Comparison of ENCODE assay signal across 3 cellular contexts in the genomic region with DNA sequence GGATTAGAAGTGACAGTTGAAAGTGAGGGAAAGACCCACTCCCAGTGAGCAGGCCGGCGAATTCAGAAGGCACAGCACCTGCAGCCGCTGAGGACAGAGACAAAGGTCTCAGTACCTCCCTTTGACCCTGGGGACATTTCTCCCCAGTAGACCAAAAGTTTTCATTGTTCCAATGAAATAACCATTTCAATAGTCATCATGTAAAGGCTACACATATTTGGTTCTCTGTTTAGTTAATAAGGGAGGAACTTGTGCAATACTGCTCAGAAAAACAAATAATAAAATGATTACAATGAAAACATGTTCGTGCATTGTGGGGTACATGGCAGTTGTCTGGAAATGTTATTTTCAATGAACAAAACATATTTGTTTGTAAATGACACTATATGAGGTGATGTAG.
TF ChIP-seq lines count a peak whose summit lies in the region.

No MANE protein-coding gene starts in this region.

TF ChIP-seq in WTC11, 78 proteins besides CTCF, POLR2A, EP300 and RAD21:
- TF ChIP-seq NFE2L1 (CRISPR knock-in tag; IDR thresholded peaks at IDR 0.05) = no peak

TF ChIP-seq in HepG2, 621 proteins besides CTCF, POLR2A, EP300 and RAD21 (continues in another document):
- TF ChIP-seq CEBPG (CRISPR knock-in tag; IDR thresholded peaks at IDR 0.05) (peak; percentile 56), ATAD3A (CRISPR knock-in tag; IDR thresholded peaks at IDR 0.05) (no peak), FOXJ3 (CRISPR knock-in tag; IDR thresholded peaks at IDR 0.05; ENCODE audit: borderline replicate concordance) (no peak), ZNF234 (CRISPR knock-in tag; conservative IDR thresholded peaks at IDR 0.05) (no peak), ZMYM3 (CRISPR knock-in tag; IDR thresholded peaks at IDR 0.05) (no peak), YEATS2 (CRISPR knock-in tag; IDR thresholded peaks at IDR 0.05; ENCODE audit: borderline replicate concordance) (no peak), SOX13 (IDR thresholded peaks at IDR 0.05) (no peak), SOX13 (CRISPR knock-in tag; conservative IDR thresholded peaks at IDR 0.05 in 1 of 2, IDR thresholded peaks at IDR 0.05 in 1 of 2) (peak in 1 of 2 experiments; percentile 68; a peak in 1 of 4 replicates), ZNF781 (CRISPR knock-in tag; IDR thresholded peaks at IDR 0.05; ENCODE audit: borderline replicate concordance, not compliant biosample characterization) (no peak), AKAP8 (CRISPR knock-in tag; IDR thresholded peaks at IDR 0.05) (no peak), NFE2L2 (IDR thresholded peaks at IDR 0.05; ENCODE audit: low read length) (no peak), ZNF337 (CRISPR knock-in tag; IDR thresholded peaks at IDR 0.05; ENCODE audit: borderline replicate concordance, low read depth) (no peak), ZFP62 (CRISPR knock-in tag; IDR thresholded peaks at IDR 0.05) (no peak), MAFF (IDR thresholded peaks at IDR 0.05; ENCODE audit: low read depth, low read length) (no peak), ZSCAN20 (CRISPR knock-in tag; IDR thresholded peaks at IDR 0.05; ENCODE audit: borderline replicate concordance) (no peak), SMAD9 (CRISPR knock-in tag; IDR thresholded peaks at IDR 0.05) (no peak), ZFY (CRISPR knock-in tag; IDR thresholded peaks at IDR 0.05) (no peak), NR2F6 (IDR thresholded peaks at IDR 0.05) (0 out of 2 replicates have a peak, but pooled peaks have one; percentile 32), NR2F6 (CRISPR knock-in tag; IDR thresholded peaks at IDR 0.05) (no peak), SMARCC2 (IDR thresholded peaks at IDR 0.05) (no peak), ARNTL (CRISPR knock-in tag; IDR thresholded peaks at IDR 0.05) (no peak), ZBTB42 (CRISPR knock-in tag; IDR thresholded peaks at IDR 0.05) (no peak), JUNB (CRISPR knock-in tag; IDR thresholded peaks at IDR 0.05; ENCODE audit: borderline replicate concordance) (no peak), ZNF652 (CRISPR knock-in tag; IDR thresholded peaks at IDR 0.05; ENCODE audit: borderline replicate concordance, low read depth) (no peak), MXI1 (IDR thresholded peaks at IDR 0.05; ENCODE audit: borderline replicate concordance, low read depth, low read length) (no peak), HOMEZ (CRISPR knock-in tag; IDR thresholded peaks at IDR 0.05; ENCODE audit: low read depth) (no peak), PAWR (CRISPR knock-in tag; IDR thresholded peaks at IDR 0.05; ENCODE audit: borderline replicate concordance) (no peak)
- TF ChIP-seq, protein P1, sequence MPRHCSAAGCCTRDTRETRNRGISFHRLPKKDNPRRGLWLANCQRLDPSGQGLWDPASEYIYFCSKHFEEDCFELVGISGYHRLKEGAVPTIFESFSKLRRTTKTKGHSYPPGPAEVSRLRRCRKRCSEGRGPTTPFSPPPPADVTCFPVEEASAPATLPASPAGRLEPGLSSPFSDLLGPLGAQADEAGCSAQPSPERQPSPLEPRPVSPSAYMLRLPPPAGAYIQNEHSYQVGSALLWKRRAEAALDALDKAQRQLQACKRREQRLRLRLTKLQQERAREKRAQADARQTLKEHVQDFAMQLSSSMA (CRISPR knock-in tag; IDR thresholded peaks at IDR 0.05) = no peak
- TF ChIP-seq, protein P2, sequence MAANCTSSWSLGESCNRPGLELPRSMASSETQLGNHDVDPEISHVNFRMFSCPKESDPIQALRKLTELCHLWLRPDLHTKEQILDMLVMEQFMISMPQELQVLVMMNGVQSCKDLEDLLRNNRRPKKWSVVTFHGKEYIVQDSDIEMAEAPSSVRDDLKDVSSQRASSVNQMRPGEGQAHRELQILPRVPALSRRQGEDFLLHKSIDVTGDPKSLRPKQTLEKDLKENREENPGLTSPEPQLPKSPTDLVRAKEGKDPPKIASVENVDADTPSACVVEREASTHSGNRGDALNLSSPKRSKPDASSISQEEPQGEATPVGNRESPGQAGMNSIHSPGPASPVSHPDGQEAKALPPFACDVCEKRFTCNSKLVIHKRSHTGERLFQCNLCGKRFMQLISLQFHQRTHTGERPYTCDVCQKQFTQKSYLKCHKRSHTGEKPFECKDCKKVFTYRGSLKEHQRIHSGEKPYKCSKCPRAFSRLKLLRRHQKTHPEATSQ (CRISPR knock-in tag; IDR thresholded peaks at IDR 0.05; ENCODE audit: borderline replicate concordance) = no peak

TF ChIP-seq in SK-N-SH, 30 proteins besides CTCF, POLR2A, EP300 and RAD21:
- no peak for TF ChIP-seq MAX (IDR thresholded peaks at IDR 0.05; ENCODE audit: low read depth)
- TF ChIP-seq RCOR1 (IDR thresholded peaks at IDR 0.05; ENCODE audit: low read length) = no peak
- no peak for TF ChIP-seq USF1 (IDR thresholded peaks at IDR 0.05; ENCODE audit: borderline replicate concordance, low read depth)
- TF ChIP-seq EZH2phosphoT487 (IDR thresholded peaks at IDR 0.05; ENCODE audit: borderline replicate concordance, low read depth) = no peak
- TF ChIP-seq, protein P3, sequence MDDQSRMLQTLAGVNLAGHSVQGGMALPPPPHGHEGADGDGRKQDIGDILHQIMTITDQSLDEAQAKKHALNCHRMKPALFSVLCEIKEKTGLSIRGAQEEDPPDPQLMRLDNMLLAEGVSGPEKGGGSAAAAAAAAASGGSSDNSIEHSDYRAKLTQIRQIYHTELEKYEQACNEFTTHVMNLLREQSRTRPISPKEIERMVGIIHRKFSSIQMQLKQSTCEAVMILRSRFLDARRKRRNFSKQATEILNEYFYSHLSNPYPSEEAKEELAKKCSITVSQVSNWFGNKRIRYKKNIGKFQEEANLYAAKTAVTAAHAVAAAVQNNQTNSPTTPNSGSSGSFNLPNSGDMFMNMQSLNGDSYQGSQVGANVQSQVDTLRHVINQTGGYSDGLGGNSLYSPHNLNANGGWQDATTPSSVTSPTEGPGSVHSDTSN (IDR thresholded peaks at IDR 0.05) = no peak
TF ChIP-seq in SK-N-SH: peak in this region for 0.
